ENCODE assay signal across 27 cellular contexts in genomic region chr22:49480896-49481650, GRCh38.
DNase-seq lines count a peak whose midpoint lies in the region; ATAC-seq and TF ChIP-seq lines count a peak whose summit lies in the region.
"Had no signal": no experiment of that assay in that cellular context is flagged by ENCODE, and none has a peak within 500 bp of the region (broad histone marks: within the 10 kb centered on the region; RNA-seq: fewer than 3 reads in every experiment).

No MANE protein-coding gene starts in this region.

- peak overlapping the region; percentile 59 for H3K4me2 ChIP-seq in neural progenitor cell

- peaks cover 34% of the 10 kb centered on the region for H3K4me1 Mint-ChIP-seq in neural progenitor cell
- H3K4me1 Mint-ChIP-seq: activated naive CD4-positive, alpha-beta T cell treated with anti-CD3 and anti-CD28 coated beads, Interleukin-2, amount 50 U/mL, for 24 hours; B cell had no signal

- no peak overlapping the region for H3K4me3 Mint-ChIP-seq in neural progenitor cell
- H3K4me3 Mint-ChIP-seq: activated naive CD4-positive, alpha-beta T cell treated with anti-CD3 and anti-CD28 coated beads, Interleukin-2, amount 50 U/mL, for 24 hours; B cell; stimulated activated naive CD8-positive, alpha-beta T cell treated with anti-CD3 and anti-CD28 coated beads, Interleukin-15, amount 100 ng/mL, for 72 hours had no signal

- DNase-seq in activated CD8-positive, alpha-beta memory T cell treated with anti-CD3 and anti-CD28 coated beads for 24 hours: peak; percentile 33
- DNase-seq in activated CD8-positive, alpha-beta memory T cell treated with anti-CD3 and anti-CD28 coated beads, Interleukin-2, amount 50 U/mL, for 4 hours: no peak
- peak; percentile 14 for DNase-seq in coronary artery (ENCODE audit: low spot score)
- no peak for DNase-seq in neural progenitor cell (ENCODE audit: low spot score)
- no peak for DNase-seq in upper lobe of left lung
- DNase-seq in RPMI8226: no peak
- no peak for DNase-seq in ovary
- DNase-seq: 8988T; activated CD4-positive, alpha-beta T cell treated with anti-CD3 and anti-CD28 coated beads for 48 hours; DMS79; GF-D8; NCI-H1092; NCI-H2029; NCI-H226; NCI-H748 treated with DMSO at 0.1 percent for 48 hours; nucleus accumbens; stimulated activated CD4-positive, alpha-beta T cell treated with anti-CD3 and anti-CD28 coated beads, Interleukin-15, amount 100 ng/mL, for 24 hours; stimulated activated naive CD8-positive, alpha-beta T cell treated with anti-CD3 and anti-CD28 coated beads, Interleukin-15, amount 100 ng/mL, for 72 hours; T-helper 2 cell had no signal

- H3K36me3 ChIP-seq in neural progenitor cell (no peaks in the 10 kb centered on the region), upper lobe of left lung (no peaks in the 10 kb centered on the region), ovary (no peaks in the 10 kb centered on the region)
- H3K36me3 ChIP-seq: gastroesophageal sphincter, tibial nerve had no signal

- TF ChIP-seq CTCF in coronary artery (IDR thresholded peaks at IDR 0.05): no peak
- TF ChIP-seq CTCF in neural progenitor cell (IDR thresholded peaks at IDR 0.05): no peak
- TF ChIP-seq CTCF in upper lobe of left lung (IDR thresholded peaks at IDR 0.05): no peak
- TF ChIP-seq CTCF in ovary (IDR thresholded peaks at IDR 0.05): no peak

- no peak overlapping the region for H3K9ac ChIP-seq in neural progenitor cell

- peaks cover 14% of the 10 kb centered on the region for H3K9me3 Mint-ChIP-seq in neural progenitor cell

- H3K4me1 ChIP-seq in neural progenitor cell: peaks cover 32% of the 10 kb centered on the region
- H3K4me1 ChIP-seq in upper lobe of left lung: peaks cover 0 to 13% (median 9%) of the 10 kb centered on the region in 4 donors
- H3K4me1 ChIP-seq in ovary (ENCODE audit: insufficient read depth): no peaks in the 10 kb centered on the region
- H3K4me1 ChIP-seq: tibial nerve had no signal

- no peaks in the 10 kb centered on the region for H3K79me2 ChIP-seq in neural progenitor cell (ENCODE audit: low read depth)

- peak overlapping the region; percentile 91 for H2AFZ ChIP-seq in neural progenitor cell (replicated peaks)

- no peaks in the 10 kb centered on the region for H4K20me1 ChIP-seq in neural progenitor cell (ENCODE audit: low read depth)

- H3K4me3 ChIP-seq in coronary artery (peak overlapping the region; percentile 36), neural progenitor cell (peak overlapping the region; percentile 19), upper lobe of left lung (no peak overlapping the region), ovary (no peak overlapping the region)
- H3K4me3 ChIP-seq: lung, tibial nerve had no signal

- H3K27ac Mint-ChIP-seq in neural progenitor cell: no peak overlapping the region
- H3K27ac Mint-ChIP-seq: activated naive CD4-positive, alpha-beta T cell treated with anti-CD3 and anti-CD28 coated beads, Interleukin-2, amount 50 U/mL, for 24 hours; B cell had no signal

- intact Hi-C loops in ovary (cut with DNase I): no loop called here

- H3K27ac ChIP-seq in coronary artery (no peak overlapping the region), neural progenitor cell (no peak overlapping the region), upper lobe of left lung (no peak overlapping the region), ovary (no peak overlapping the region)
- H3K27ac ChIP-seq: gastroesophageal sphincter, tibial nerve had no signal

- WGBS in upper lobe of left lung, 2 donors: 76 to 91% methylated on average over 23 of the region's 23 CpGs
- WGBS in ovary, 3 donors: 42 to 48% (median 45%) methylated on average over 23 of the region's 23 CpGs

- TF ChIP-seq POLR2A in upper lobe of left lung (IDR thresholded peaks at IDR 0.05): no peak
- no peak for TF ChIP-seq POLR2A in ovary (IDR thresholded peaks at IDR 0.05)

- H3F3A ChIP-seq in neural progenitor cell (ENCODE audit: low read depth): peaks cover 11% of the 10 kb centered on the region

- H3K27me3 ChIP-seq in neural progenitor cell: peaks cover 21% of the 10 kb centered on the region
- no peaks in the 10 kb centered on the region for H3K27me3 ChIP-seq in upper lobe of left lung
- no peaks in the 10 kb centered on the region for H3K27me3 ChIP-seq in ovary

- H3K9me3 ChIP-seq in neural progenitor cell (ENCODE audit: low read depth): no peaks in the 10 kb centered on the region
- H3K9me3 ChIP-seq in upper lobe of left lung: no peaks in the 10 kb centered on the region
- H3K9me3 ChIP-seq in ovary: no peaks in the 10 kb centered on the region
- H3K9me3 ChIP-seq: tibial nerve had no signal

- H3K36me3 Mint-ChIP-seq in neural progenitor cell: no peaks in the 10 kb centered on the region

- ATAC-seq in upper lobe of left lung (ENCODE audit: low FRiP score in 2 of 2) (peak; percentile 21 to 23), HG02973 (IDR thresholded peaks at IDR 0.05; ENCODE audit: unreplicated experiment) (no peak)
- ATAC-seq: gastroesophageal sphincter; sciatic nerve; SK-N-SH treated with all-trans-retinoic acid at 6 μM for 48 hours; stimulated activated naive CD8-positive, alpha-beta T cell treated with anti-CD3 and anti-CD28 coated beads, Interleukin-15, amount 100 ng/mL, for 72 hours had no signal

- TF ChIP-seq EP300 in upper lobe of left lung (IDR thresholded peaks at IDR 0.05) (no peak), ovary (IDR thresholded peaks at IDR 0.05) (no peak)

- H3K27me3 Mint-ChIP-seq in neural progenitor cell (ENCODE audit: insufficient read depth, low read depth): peaks cover 13% of the 10 kb centered on the region

Comparison
In these comparisons a context has a peak if more than half of its experiments do, and no peak if none do; other contexts are left out.
1. DNase-seq: peak in activated CD8-positive, alpha-beta memory T cell treated with anti-CD3 and anti-CD28 coated beads for 24 hours (single experiment) and coronary artery (single experiment); none in activated CD8-positive, alpha-beta memory T cell treated with anti-CD3 and anti-CD28 coated beads, Interleukin-2, amount 50 U/mL, for 4 hours (single experiment), neural progenitor cell (single experiment), upper lobe of left lung (0 of 2), RPMI8226 (single experiment) and ovary (0 of 5).
2. H3K4me3 ChIP-seq: peak in coronary artery (single experiment) and neural progenitor cell (single experiment); none in upper lobe of left lung (0 of 4) and ovary (single experiment).